Comparison of ENCODE assay signal across 26 cellular contexts in genomic region chr13:43495732-43496131, GRCh38.
"Had no signal": no experiment of that assay in that cellular context is flagged by ENCODE, and none has a peak within 500 bp of the region (broad histone marks: within the 10 kb centered on the region; RNA-seq: fewer than 3 reads in every experiment).

No MANE protein-coding gene starts in this region.

- DNase-seq: effector CD8-positive, alpha-beta T cell; endodermal cell; foreskin keratinocyte; heart left ventricle; kidney; mucosa of descending colon; naive B cell; pancreas; retina; sigmoid colon; stimulated activated CD4-positive, alpha-beta T cell treated with anti-CD3 and anti-CD28 coated beads, Interleukin-2, amount 100 ng/mL, for 24 hours; stimulated activated CD4-positive, alpha-beta T cell treated with anti-CD3 and anti-CD28 coated beads, Interleukin-4, amount 100 ng/mL, for 24 hours; stimulated activated naive CD4-positive, alpha-beta T cell treated with Interleukin-2 at 50 U/mL for 16 hours; stomach; thyroid gland; trophoblast cell had no signal

- H3K4me1 ChIP-seq: foreskin keratinocyte, gastroesophageal sphincter, heart left ventricle, pancreas, stomach, thyroid gland, vagina had no signal

- FAIRE-seq: kidney, pancreas had no signal

- H2AFZ ChIP-seq: hepatocyte had no signal

- H3K36me3 ChIP-seq: gastroesophageal sphincter, heart left ventricle, neutrophil, pancreas, sigmoid colon, stomach, thyroid gland, vagina had no signal

- ATAC-seq: esophagus mucosa; foreskin keratinocyte; gastroesophageal sphincter; heart left ventricle; left lobe of liver; mucosa of descending colon; natural killer cell treated with Interleukin-12 subunit alpha and Interleukin-12 subunit beta and Interleukin-15 and Interleukin-18, amount 100 ng/mL, for 72 hours; pancreas; stimulated activated effector memory CD8-positive, alpha-beta T cell treated with anti-CD3 and anti-CD28 coated beads, Interleukin-12 subunit alpha, Interleukin-12 subunit beta, amount 100 ng/mL, for 72 hours had no signal

- H3K27ac ChIP-seq: epithelial cell of prostate, foreskin keratinocyte, gastroesophageal sphincter, heart left ventricle, hepatocyte, neutrophil, pancreas, sigmoid colon, stomach, thyroid gland, vagina had no signal

- H3K4me2 ChIP-seq: hepatocyte had no signal

- H3K9me3 ChIP-seq: mucosa of descending colon, neutrophil, pancreas, sigmoid colon, stomach, thyroid gland, vagina had no signal

- H3K4me3 ChIP-seq: gastroesophageal sphincter, heart left ventricle, hepatocyte, lung, mucosa of descending colon, pancreas, sigmoid colon, stomach, thyroid gland, vagina had no signal

- H3K27me3 ChIP-seq: foreskin keratinocyte, gastroesophageal sphincter, heart left ventricle, hepatocyte, sigmoid colon, stomach, thyroid gland, vagina had no signal
